In genomic region chr3:49017646-49017977, GRCh38 we compare ENCODE assay signal across 8 cellular contexts. TPM values are rescaled to one million over a fixed set of nuclear protein-coding genes. Genes with fewer than 3 reads are reported as not detected.
A peak's percentile ranks its signal among the peaks of the same experiment; 100 is the strongest.
DNase-seq lines count a peak whose midpoint lies in the region; ATAC-seq and TF ChIP-seq lines count a peak whose summit lies in the region.

No MANE protein-coding gene starts in this region.

- no peak for TF ChIP-seq CTCF in lung (IDR thresholded peaks at IDR 0.05; ENCODE audit: control extremely low read depth, extremely low read depth)

- H3K4me1 ChIP-seq in ACC112 (ENCODE audit: control insufficient read depth, insufficient read depth, low read length, unreplicated experiment) (peaks cover 13% of the 10 kb centered on the region), HUES6 (ENCODE audit: control insufficient read depth, insufficient read depth, low read length) (peaks cover 12% of the 10 kb centered on the region; the same call in 1 of the 2 replicates), adipocyte (ENCODE audit: control insufficient read depth, insufficient read depth, low read length) (peaks cover 29% of the 10 kb centered on the region), lung (ENCODE audit: control insufficient read depth in 2 of 2, insufficient read depth in 2 of 2, low read length in 2 of 2) (peaks cover 6 to 14% of the 10 kb centered on the region in 2 donors)

- H2AFZ ChIP-seq in ACC112 (ENCODE audit: low read length, unreplicated experiment) = no peak overlapping the region

- WGBS in lung, 2 donors = 3% methylated on average over 18 to 21 of the region's 21 CpGs

- no peak overlapping the region for H3K27ac ChIP-seq in ACC112 (ENCODE audit: low read depth, low read length)
- peak overlapping the region; percentile 36; the same call in 1 of the 2 replicates for H3K27ac ChIP-seq in HUES6 (ENCODE audit: low read depth, low read length)
- peak overlapping the region in 1 of 2 donors; percentile 90 for H3K27ac ChIP-seq in lung (ENCODE audit: low read depth in 1 of 2, low read length in 1 of 2)

- H3K27me3 ChIP-seq in ACC112 (ENCODE audit: insufficient read depth, low read length) (no peaks in the 10 kb centered on the region), HUES6 (ENCODE audit: control insufficient read depth, insufficient read depth, low read length) (no peaks in the 10 kb centered on the region), adipocyte (replicated peaks; ENCODE audit: control insufficient read depth, insufficient read depth, low read length) (no peaks in the 10 kb centered on the region), lung (ENCODE audit: control insufficient read depth, insufficient read depth) (no peaks in the 10 kb centered on the region)

- peak overlapping the region; percentile 94 for H3K4me3 ChIP-seq in ACC112 (ENCODE audit: low read depth, low read length)
- H3K4me3 ChIP-seq in HUES6 (ENCODE audit: low read depth, low read length) = peak overlapping the region; percentile 80
- peak overlapping the region; percentile 91 for H3K4me3 ChIP-seq in adipocyte (ENCODE audit: low read length)
- H3K4me3 ChIP-seq in lung = peak overlapping the region; percentile 85

- H3K79me2 ChIP-seq in ACC112 (ENCODE audit: control insufficient read depth, insufficient read depth, low read length, unreplicated experiment) = peaks cover 21% of the 10 kb centered on the region

- H3K36me3 ChIP-seq in ACC112 (ENCODE audit: insufficient read depth, low read length) (no peaks in the 10 kb centered on the region), HUES6 (ENCODE audit: control insufficient read depth, insufficient read depth, low read length) (peaks cover 39% of the 10 kb centered on the region), adipocyte (ENCODE audit: control insufficient read depth, insufficient read depth, low read length, severe bottlenecking) (peaks cover 25% of the 10 kb centered on the region), lung (ENCODE audit: control insufficient read depth in 2 of 2, insufficient read depth in 2 of 2, low read length in 2 of 2) (peaks cover 9 to 32% of the 10 kb centered on the region in 2 donors)

- DNase-seq in adipocyte (ENCODE audit: low read depth) (peak; percentile 21), lung (ENCODE audit: low spot score) (no peak), AG20443 (ENCODE audit: low spot score) (no peak)

- H3K9me3 ChIP-seq in HUES6 (ENCODE audit: control insufficient read depth, insufficient read depth, low read depth, low read length) (no peaks in the 10 kb centered on the region), adipocyte (ENCODE audit: control insufficient read depth, low read length) (no peaks in the 10 kb centered on the region), lung (ENCODE audit: control insufficient read depth in 2 of 2, insufficient read depth in 1 of 2, low read length in 1 of 2) (no peaks in the 10 kb centered on the region)

- ATAC-seq in lung (ENCODE audit: insufficient read depth, low FRiP score) (no peak), esophagus mucosa (no peak), GM18868 (IDR thresholded peaks at IDR 0.05; ENCODE audit: unreplicated experiment) (no peak), GM18520 (IDR thresholded peaks at IDR 0.05; ENCODE audit: unreplicated experiment) (no peak)

- H3K9ac ChIP-seq in HUES6 (ENCODE audit: low read length) (peak overlapping the region; percentile 71), adipocyte (ENCODE audit: low read length) (peak overlapping the region; percentile 88)

RNA-seq across cellular contexts. Expression of gene DALRD3, which starts 0.8 kb away (rescaled TPM):
- total RNA-seq in lung (10 to 100 TPM; 37.7 to 39.5 TPM), esophagus mucosa (33.1 TPM)
- polyA plus RNA-seq in lung = 10 to 100 TPM; 24.3 to 28.8 TPM

RNA-seq across cellular contexts. Expression of gene NDUFAF3, which starts 4.3 kb away (rescaled TPM):
- 100 to 1,000 TPM in 1 of 2 donors, 10 to 100 TPM in 1; 49.9 to 115 TPM for total RNA-seq in lung
- polyA plus RNA-seq in lung = 100 to 1,000 TPM; 105 to 143 TPM
- total RNA-seq in esophagus mucosa = 44.0 TPM

RNA-seq across cellular contexts. Expression of gene WDR6, which starts 10.4 kb away (rescaled TPM):
- total RNA-seq in lung (100 to 1,000 TPM in 1 of 2 donors, 10 to 100 TPM in 1; 88.7 to 138 TPM), esophagus mucosa (36.3 TPM)
- polyA plus RNA-seq in lung = 100 to 1,000 TPM in 1 of 2 donors, 10 to 100 TPM in 1; 80.3 to 130 TPM

RNA-seq across cellular contexts. Expression of gene IMPDH2, which starts 11.6 kb away (rescaled TPM):
- 100 to 1,000 TPM; 166 to 216 TPM for total RNA-seq in lung
- polyA plus RNA-seq in lung = 100 to 1,000 TPM; 129 to 154 TPM
- 270 TPM for total RNA-seq in esophagus mucosa

RNA-seq across cellular contexts. Expression of gene P4HTM, which starts 27.6 kb away (rescaled TPM):
- 10 to 100 TPM; 58.8 to 66.4 TPM for total RNA-seq in lung
- polyA plus RNA-seq in lung = 10 to 100 TPM; 36.0 to 36.2 TPM
- total RNA-seq in esophagus mucosa = 8.4 TPM
